ENCODE assay signal across 20 cellular contexts in the genomic region with DNA sequence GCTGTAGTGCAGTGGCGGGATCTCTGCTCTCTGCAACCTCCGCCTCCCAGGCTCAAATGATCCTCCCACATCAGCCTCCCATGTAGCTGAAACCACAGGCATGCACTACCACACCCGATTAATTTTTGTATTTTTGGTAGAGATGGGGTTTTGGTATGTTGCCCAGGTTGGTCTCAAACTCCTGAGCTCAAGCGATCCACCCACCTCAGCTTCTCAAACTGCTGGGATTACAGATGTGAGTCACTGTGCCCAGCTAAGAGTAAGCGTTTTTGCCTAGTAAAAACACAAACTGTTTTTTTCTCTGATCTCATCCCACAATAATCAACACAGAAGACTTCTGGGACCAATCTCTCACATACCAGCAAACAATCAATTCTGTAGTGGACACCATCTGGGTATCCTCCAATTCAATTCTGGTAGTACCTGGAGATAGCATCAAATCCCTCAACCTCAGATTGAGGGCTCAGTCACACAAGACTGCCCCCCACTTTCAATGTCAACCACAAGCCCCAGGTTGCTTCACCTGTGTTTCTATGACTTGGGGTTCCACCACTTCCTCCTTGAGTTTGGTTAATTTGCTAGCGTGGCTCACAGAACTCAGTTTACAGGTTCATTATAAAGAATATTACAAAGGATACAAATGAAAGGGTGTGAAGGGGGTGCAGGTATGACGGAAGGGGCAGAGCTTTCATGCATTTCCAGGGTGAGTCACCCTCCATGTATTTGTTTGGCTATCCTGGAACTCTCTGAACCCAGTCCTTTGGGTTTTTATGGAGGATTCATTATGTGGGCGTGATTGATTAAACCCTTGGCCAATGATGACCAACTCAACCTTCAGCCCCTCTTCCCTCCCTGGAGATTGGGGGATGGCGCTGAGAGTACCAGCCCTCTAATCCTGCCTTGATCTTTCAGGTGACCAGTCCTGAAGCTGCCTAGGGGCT. TPM values are rescaled to one million over a fixed set of nuclear protein-coding genes. Genes with fewer than 3 reads are reported as not detected.
A peak's percentile ranks its signal among the peaks of the same experiment; 100 is the strongest.
DNase-seq lines count a peak whose midpoint lies in the region; ATAC-seq, FAIRE-seq and TF ChIP-seq lines count a peak whose summit lies in the region.
"Had no signal": no experiment of that assay in that cellular context is flagged by ENCODE, and none has a peak within 500 bp of the region (broad histone marks: within the 10 kb centered on the region; RNA-seq: fewer than 3 reads in every experiment).

No MANE protein-coding gene starts in this region.

- no peaks in the 10 kb centered on the region for H3K36me3 ChIP-seq in breast epithelium
- H3K36me3 ChIP-seq: left lung, suprapubic skin had no signal

- BruUV-seq in MCF 10A (replicated peaks; lab: Mats Ljungman, UMichigan): no TSS peak

- intact Hi-C loops in MCF 10A (cut with micrococcal nuclease) (no loop called here), breast epithelium (cut with DNase I; ENCODE audit: low total_unique reads) (no loop called here), sciatic nerve (cut with DNase I) (no loop called here)

- peak overlapping the region; percentile 21 for H3K27ac Mint-ChIP-seq in MCF 10A (ENCODE audit: low read depth, unreplicated experiment)
- no peak overlapping the region for H3K27ac Mint-ChIP-seq in activated naive CD8-positive, alpha-beta T cell treated with anti-CD3 and anti-CD28 coated beads, Interleukin-2, amount 50 U/mL, for 24 hours
- H3K27ac Mint-ChIP-seq: activated T-helper 1 cell treated with anti-CD3 and anti-CD28 coated beads, Interleukin-12 subunit alpha, Interleukin-12 subunit beta, Interleukin-2, Interleukin-4 antibody, amounts not matched to agents 30 ng/mL and 10 ng/mL and 1 ng/mL, durations not matched to agents 14 hours and 24 hours and 36 hours had no signal

- H3K4me3 Mint-ChIP-seq in MCF 10A (ENCODE audit: unreplicated experiment): peak overlapping the region; percentile 0
- H3K4me3 Mint-ChIP-seq in activated naive CD8-positive, alpha-beta T cell treated with anti-CD3 and anti-CD28 coated beads, Interleukin-2, amount 50 U/mL, for 24 hours: no peak overlapping the region
- H3K4me3 Mint-ChIP-seq: activated T-helper 1 cell treated with anti-CD3 and anti-CD28 coated beads, Interleukin-12 subunit alpha, Interleukin-12 subunit beta, Interleukin-2, Interleukin-4 antibody, amounts not matched to agents 30 ng/mL and 10 ng/mL and 1 ng/mL, durations not matched to agents 14 hours and 24 hours and 36 hours had no signal

- H3K27ac ChIP-seq in breast epithelium: no peak overlapping the region
- H3K27ac ChIP-seq: left lung, psoas muscle, suprapubic skin had no signal

- H3K27me3 Mint-ChIP-seq in MCF 10A (ENCODE audit: insufficient read depth, unreplicated experiment): no peaks in the 10 kb centered on the region
- H3K27me3 Mint-ChIP-seq in activated naive CD8-positive, alpha-beta T cell treated with anti-CD3 and anti-CD28 coated beads, Interleukin-2, amount 50 U/mL, for 24 hours: no peaks in the 10 kb centered on the region

- H3K4me1 Mint-ChIP-seq in MCF 10A (ENCODE audit: insufficient read depth, unreplicated experiment): peaks cover 32% of the 10 kb centered on the region
- peaks cover 9% of the 10 kb centered on the region for H3K4me1 Mint-ChIP-seq in activated naive CD8-positive, alpha-beta T cell treated with anti-CD3 and anti-CD28 coated beads, Interleukin-2, amount 50 U/mL, for 24 hours

- ATAC-seq in activated naive CD8-positive, alpha-beta T cell treated with anti-CD3 and anti-CD28 coated beads, Interleukin-2, amount 50 U/mL, for 24 hours: peak; percentile 24
- ATAC-seq in sciatic nerve: no peak
- ATAC-seq: left lung, mucosa of descending colon, psoas muscle had no signal

- H3K4me1 ChIP-seq in breast epithelium: peaks cover 0 to 4% of the 10 kb centered on the region in 2 donors
- H3K4me1 ChIP-seq: left lung, psoas muscle, suprapubic skin had no signal

- H3K9me3 Mint-ChIP-seq in MCF 10A (ENCODE audit: unreplicated experiment): no peaks in the 10 kb centered on the region
- no peaks in the 10 kb centered on the region for H3K9me3 Mint-ChIP-seq in activated naive CD8-positive, alpha-beta T cell treated with anti-CD3 and anti-CD28 coated beads, Interleukin-2, amount 50 U/mL, for 24 hours
- H3K9me3 Mint-ChIP-seq: activated T-helper 1 cell treated with anti-CD3 and anti-CD28 coated beads, Interleukin-12 subunit alpha, Interleukin-12 subunit beta, Interleukin-2, Interleukin-4 antibody, amounts not matched to agents 30 ng/mL and 10 ng/mL and 1 ng/mL, durations not matched to agents 14 hours and 24 hours and 36 hours had no signal

- H3K4me3 ChIP-seq in breast epithelium: no peak overlapping the region
- H3K4me3 ChIP-seq: left lung, mucosa of descending colon, psoas muscle, smooth muscle cell, suprapubic skin had no signal

- peaks cover 7% of the 10 kb centered on the region for H3K36me3 Mint-ChIP-seq in MCF 10A (ENCODE audit: insufficient read depth, unreplicated experiment)
- H3K36me3 Mint-ChIP-seq in activated naive CD8-positive, alpha-beta T cell treated with anti-CD3 and anti-CD28 coated beads, Interleukin-2, amount 50 U/mL, for 24 hours (ENCODE audit: low read depth): no peaks in the 10 kb centered on the region

- no peak for TF ChIP-seq POLR2A in breast epithelium (IDR thresholded peaks at IDR 0.05)

- no peaks in the 10 kb centered on the region for H3K27me3 ChIP-seq in breast epithelium
- H3K27me3 ChIP-seq: left lung, suprapubic skin had no signal

- DNase-seq in MCF 10A (ENCODE audit: unreplicated experiment) (peak; percentile 77), breast epithelium (ENCODE audit: low spot score in 2 of 2) (no peak), HT-29 (ENCODE audit: low spot score) (peak; percentile 27), urothelium cell line (ENCODE audit: low spot score) (peak; percentile 41), sciatic nerve (ENCODE audit: low spot score) (no peak), NCI-H510A treated with DMSO at 0.1 percent for 48 hours (lab: John Stamatoyannopoulos, UW) (no peak)
- no peak for DNase-seq in activated naive CD8-positive, alpha-beta T cell treated with anti-CD3 and anti-CD28 coated beads, Interleukin-2, amount 50 U/mL, for 24 hours
- DNase-seq in stimulated activated CD8-positive, alpha-beta memory T cell treated with anti-CD3 and anti-CD28 coated beads, Interleukin-4, amount 100 ng/mL, for 48 hours: no peak
- DNase-seq: aorta, DMS79, left lung, mucosa of descending colon, NCI-H1436, NCI-H2171, psoas muscle, SIG-M5 had no signal

- POLR2A ChIA-PET in MCF 10A (lab: Yijun Ruan, JAX): interaction anchor here (1.1 to 2.8 kb wide), 6 partner anchors 10 to 560 kb away, joined by 3 to 13 read pairs (median 6); no protein-coding TSS in a partner anchor

- no peak for FAIRE-seq in urothelium cell line (lab: Jason Lieb, UNC)
- FAIRE-seq: HTR-8/SVneo had no signal

- TF ChIP-seq CTCF in MCF 10A (IDR thresholded peaks at IDR 0.05; ENCODE audit: unreplicated experiment) (no peak), breast epithelium (IDR thresholded peaks at IDR 0.05) (no peak)

- H3K9me3 ChIP-seq in breast epithelium: no peaks in the 10 kb centered on the region
- H3K9me3 ChIP-seq: left lung, mucosa of descending colon, psoas muscle, suprapubic skin had no signal

- CTCF ChIA-PET in MCF 10A (lab: Yijun Ruan, JAX): interaction anchor here (0.6 to 14.5 kb wide), 9 partner anchors 40 to 561 kb away, joined by 3 to 203 read pairs (median 3); partner anchors contain the start of gene RHOU

RNA-seq across cellular contexts. Expression of gene RHOU, which starts 40.0 kb away (rescaled TPM):
- 2.1 and 3.6 TPM in 2 replicates for total RNA-seq in MCF 10A (2022)
- total RNA-seq in breast epithelium: 10 to 100 TPM; 28.8 to 31.5 (median 29.7) TPM
- 17.0 and 18.4 TPM in 2 replicates for total RNA-seq in HT-29 (2014; rRNA removed; shearing (Covaris generic))
- total RNA-seq in sciatic nerve: 21.8 TPM

Comparison
In these comparisons a context has a peak if more than half of its experiments do, and no peak if none do; other contexts are left out.
1. DNase-seq: peak in MCF 10A (single experiment), HT-29 (single experiment) and urothelium cell line (single experiment); none in breast epithelium (0 of 2), activated naive CD8-positive, alpha-beta T cell treated with anti-CD3 and anti-CD28 coated beads, Interleukin-2, amount 50 U/mL, for 24 hours (single experiment), stimulated activated CD8-positive, alpha-beta memory T cell treated with anti-CD3 and anti-CD28 coated beads, Interleukin-4, amount 100 ng/mL, for 48 hours (single experiment), sciatic nerve (single experiment) and NCI-H510A treated with DMSO at 0.1 percent for 48 hours (single experiment).